Comparison of ENCODE assay signal across 7 cellular contexts in genomic region chr14:21098134-21098891, GRCh38. TPM values are rescaled to one million over a fixed set of nuclear protein-coding genes. Genes with fewer than 3 reads are reported as not detected.
A peak's percentile ranks its signal among the peaks of the same experiment; 100 is the strongest.
DNase-seq lines count a peak whose midpoint lies in the region; ATAC-seq and TF ChIP-seq lines count a peak whose summit lies in the region.

Gene ZNF219, minus strand, starts transcription at chr14:21098655. Its CDS starts 5,064 bp downstream, at chr14:21093591.

- no peaks in the 10 kb centered on the region for H3K36me3 ChIP-seq in GM06990 (ENCODE audit: control insufficient read depth, insufficient read depth, low read length)
- H3K36me3 ChIP-seq in testis (ENCODE audit: low read depth, missing control alignments), result no peaks in the 10 kb centered on the region

- H3K27ac ChIP-seq in testis, result peak within 1 kb of the TSS; percentile 89 to 94

- peak within 1 kb of the TSS; percentile 62 for H3K4me3 ChIP-seq in GM06990 (replicated peaks; ENCODE audit: low read depth, low read length)
- peak within 1 kb of the TSS; percentile 70 to 71 for H3K4me3 ChIP-seq in testis

- H3K27ac Mint-ChIP-seq in activated T-cell treated with anti-CD3 and anti-CD28 coated beads, Interleukin-2, amount 50 U/mL, for 24 hours, result peak within 1 kb of the TSS; percentile 85

- peaks cover 35% of the 10 kb centered on the region for H3K4me1 Mint-ChIP-seq in activated T-cell treated with anti-CD3 and anti-CD28 coated beads, Interleukin-2, amount 50 U/mL, for 24 hours (ENCODE audit: low read depth)

- DNase-seq in GM06990 (ENCODE audit: extremely low read depth, insufficient read length), result no peak
- peak; percentile 75 for DNase-seq in NCI-H146 (lab: John Stamatoyannopoulos, UW)
- peak; percentile 63 for DNase-seq in activated T-cell treated with anti-CD3 and anti-CD28 coated beads, Interleukin-2, amount 50 U/mL, for 24 hours
- DNase-seq in midbrain (lab: John Stamatoyannopoulos, UW), result peak; percentile 40
- peak; percentile 75 for DNase-seq in testis

- peaks cover 33% of the 10 kb centered on the region for H3K4me1 ChIP-seq in testis

- WGBS in testis, 2 donors, result 0% methylated on average over 4 to 30 of the region's 87 CpGs

- ATAC-seq in esophagus mucosa, result peak; percentile 61
- ATAC-seq in GM21576 (IDR thresholded peaks at IDR 0.05; ENCODE audit: unreplicated experiment), result no peak

- intact Hi-C loops in testis (cut with DNase I; ENCODE audit: low total_unique reads), result loop anchor here (10.0 kb wide), 1 partner anchor 84 kb away; no protein-coding TSS in a partner anchor

- H3K27me3 Mint-ChIP-seq in activated T-cell treated with anti-CD3 and anti-CD28 coated beads, Interleukin-2, amount 50 U/mL, for 24 hours, result no peaks in the 10 kb centered on the region

- TF ChIP-seq POLR2A in testis (IDR thresholded peaks at IDR 0.05), result no peak

- TF ChIP-seq CTCF in GM06990 (IDR thresholded peaks at IDR 0.05; ENCODE audit: insufficient read depth, low read length, poor library complexity, severe bottlenecking), result peak; percentile 8
- TF ChIP-seq CTCF in testis (IDR thresholded peaks at IDR 0.05), result no peak

- peak within 1 kb of the TSS; percentile 76 for H3K4me3 Mint-ChIP-seq in activated T-cell treated with anti-CD3 and anti-CD28 coated beads, Interleukin-2, amount 50 U/mL, for 24 hours

- no peaks in the 10 kb centered on the region for H3K9me3 Mint-ChIP-seq in activated T-cell treated with anti-CD3 and anti-CD28 coated beads, Interleukin-2, amount 50 U/mL, for 24 hours

- H3K27me3 ChIP-seq in GM06990 (replicated peaks; ENCODE audit: control insufficient read depth, insufficient read depth, low read length) (no peaks in the 10 kb centered on the region), testis (no peaks in the 10 kb centered on the region)

- H3K36me3 Mint-ChIP-seq in activated T-cell treated with anti-CD3 and anti-CD28 coated beads, Interleukin-2, amount 50 U/mL, for 24 hours (ENCODE audit: low read depth), result no peaks in the 10 kb centered on the region

- H3K9me3 ChIP-seq in testis, result no peaks in the 10 kb centered on the region

RNA-seq across cellular contexts. Expression of gene ZNF219, which starts in this region (rescaled TPM):
- total RNA-seq in esophagus mucosa, result 40.4 TPM
- 10 to 100 TPM; 42.8 to 64.8 TPM for total RNA-seq in testis
- 17.7 TPM for polyA plus RNA-seq in testis (ENCODE audit: insufficient read depth, low read depth, low replicate concordance)
